ENCODE assay signal across 8 cellular contexts in genomic region chr7:145036592-145037386, GRCh38.
DNase-seq lines count a peak whose midpoint lies in the region; ATAC-seq and TF ChIP-seq lines count a peak whose summit lies in the region.

No MANE protein-coding gene starts in this region.

- ATAC-seq in activated CD8-positive, alpha-beta memory T cell treated with anti-CD3 and anti-CD28 coated beads, Interleukin-2, amount 10 ng/mL, durations not matched to agents 7 days and 5 days: no peak
- ATAC-seq in GM21825 (IDR thresholded peaks at IDR 0.05; ENCODE audit: unreplicated experiment): peak; percentile 91
- peak; percentile 57 to 69 for ATAC-seq in lower lobe of right lung

- H3K27me3 ChIP-seq in SJCRH30 (no peaks in the 10 kb centered on the region), lower lobe of right lung (ENCODE audit: low read depth) (no peaks in the 10 kb centered on the region)

- H3K9me3 ChIP-seq in SJCRH30 (replicated peaks): 0 out of 2 replicates have a peak, but pooled peaks cover 2% of the 10 kb centered on the region
- H3K9me3 ChIP-seq in lower lobe of right lung: no peaks in the 10 kb centered on the region

- H3K4me1 ChIP-seq in SJCRH30 (no peaks in the 10 kb centered on the region), lower lobe of right lung (no peaks in the 10 kb centered on the region)

- H3K27ac Mint-ChIP-seq in activated CD8-positive, alpha-beta memory T cell treated with anti-CD3 and anti-CD28 coated beads, Interleukin-2, amount 10 ng/mL, durations not matched to agents 7 days and 5 days: no peak overlapping the region

- no peaks in the 10 kb centered on the region for H3K36me3 Mint-ChIP-seq in activated CD8-positive, alpha-beta memory T cell treated with anti-CD3 and anti-CD28 coated beads, Interleukin-2, amount 10 ng/mL, durations not matched to agents 7 days and 5 days

- peak; percentile 4 for DNase-seq in activated CD8-positive, alpha-beta memory T cell treated with anti-CD3 and anti-CD28 coated beads, Interleukin-2, amount 50 U/mL, for 1 hour (ENCODE audit: extremely low read depth)
- DNase-seq in activated CD8-positive, alpha-beta memory T cell treated with anti-CD3 and anti-CD28 coated beads, Interleukin-2, amount 10 ng/mL, durations not matched to agents 7 days and 5 days: no peak
- DNase-seq in Kasumi-1 (lab: John Stamatoyannopoulos, UW): peak; percentile 45 to 65
- peak; percentile 53 to 80 for DNase-seq in SJCRH30
- peak; percentile 2 for DNase-seq in cerebellum (ENCODE audit: low spot score)
- DNase-seq in lower lobe of right lung: no peak
- peak; percentile 85 for DNase-seq in superior temporal gyrus (ENCODE audit: extremely low spot score)

- no peaks in the 10 kb centered on the region for H3K4me1 Mint-ChIP-seq in activated CD8-positive, alpha-beta memory T cell treated with anti-CD3 and anti-CD28 coated beads, Interleukin-2, amount 10 ng/mL, durations not matched to agents 7 days and 5 days

- H3K27ac ChIP-seq in SJCRH30: no peak overlapping the region
- no peak overlapping the region for H3K27ac ChIP-seq in lower lobe of right lung

- TF ChIP-seq CTCF in lower lobe of right lung (IDR thresholded peaks at IDR 0.05): peak; percentile 78

- intact Hi-C loops in lower lobe of right lung (cut with DNase I): loop anchor here (10.0 kb wide), 1 partner anchor 1048 kb away; no protein-coding TSS in a partner anchor

- no peaks in the 10 kb centered on the region for H3K36me3 ChIP-seq in SJCRH30
- no peaks in the 10 kb centered on the region for H3K36me3 ChIP-seq in lower lobe of right lung

- no peaks in the 10 kb centered on the region for H3K9me3 Mint-ChIP-seq in activated CD8-positive, alpha-beta memory T cell treated with anti-CD3 and anti-CD28 coated beads, Interleukin-2, amount 10 ng/mL, durations not matched to agents 7 days and 5 days (ENCODE audit: low read depth)

- H3K4me3 ChIP-seq in SJCRH30: no peak overlapping the region
- no peak overlapping the region for H3K4me3 ChIP-seq in lower lobe of right lung

- H3K27me3 Mint-ChIP-seq in activated CD8-positive, alpha-beta memory T cell treated with anti-CD3 and anti-CD28 coated beads, Interleukin-2, amount 10 ng/mL, durations not matched to agents 7 days and 5 days: no peaks in the 10 kb centered on the region

- no peak overlapping the region for H3K4me3 Mint-ChIP-seq in activated CD8-positive, alpha-beta memory T cell treated with anti-CD3 and anti-CD28 coated beads, Interleukin-2, amount 10 ng/mL, durations not matched to agents 7 days and 5 days

- CTCF ChIA-PET in activated CD8-positive, alpha-beta memory T cell treated with anti-CD3 and anti-CD28 coated beads, Interleukin-2, amount 10 ng/mL, durations not matched to agents 7 days and 5 days (lab: Charles Lee): interaction anchor here (0.8 to 1.2 kb wide), 2 partner anchors 45 to 1053 kb away, joined by 3 read pairs; no protein-coding TSS in a partner anchor

Comparison
In these comparisons a context has a peak if more than half of its experiments do, and no peak if none do; other contexts are left out.
1. DNase-seq: peak in activated CD8-positive, alpha-beta memory T cell treated with anti-CD3 and anti-CD28 coated beads, Interleukin-2, amount 50 U/mL, for 1 hour (single experiment), Kasumi-1 (2 of 2), SJCRH30 (2 of 2), cerebellum (single experiment) and superior temporal gyrus (single experiment); none in activated CD8-positive, alpha-beta memory T cell treated with anti-CD3 and anti-CD28 coated beads, Interleukin-2, amount 10 ng/mL, durations not matched to agents 7 days and 5 days (single experiment) and lower lobe of right lung (single experiment).